ENCODE assay signal across 1 cellular context in the genomic region with DNA sequence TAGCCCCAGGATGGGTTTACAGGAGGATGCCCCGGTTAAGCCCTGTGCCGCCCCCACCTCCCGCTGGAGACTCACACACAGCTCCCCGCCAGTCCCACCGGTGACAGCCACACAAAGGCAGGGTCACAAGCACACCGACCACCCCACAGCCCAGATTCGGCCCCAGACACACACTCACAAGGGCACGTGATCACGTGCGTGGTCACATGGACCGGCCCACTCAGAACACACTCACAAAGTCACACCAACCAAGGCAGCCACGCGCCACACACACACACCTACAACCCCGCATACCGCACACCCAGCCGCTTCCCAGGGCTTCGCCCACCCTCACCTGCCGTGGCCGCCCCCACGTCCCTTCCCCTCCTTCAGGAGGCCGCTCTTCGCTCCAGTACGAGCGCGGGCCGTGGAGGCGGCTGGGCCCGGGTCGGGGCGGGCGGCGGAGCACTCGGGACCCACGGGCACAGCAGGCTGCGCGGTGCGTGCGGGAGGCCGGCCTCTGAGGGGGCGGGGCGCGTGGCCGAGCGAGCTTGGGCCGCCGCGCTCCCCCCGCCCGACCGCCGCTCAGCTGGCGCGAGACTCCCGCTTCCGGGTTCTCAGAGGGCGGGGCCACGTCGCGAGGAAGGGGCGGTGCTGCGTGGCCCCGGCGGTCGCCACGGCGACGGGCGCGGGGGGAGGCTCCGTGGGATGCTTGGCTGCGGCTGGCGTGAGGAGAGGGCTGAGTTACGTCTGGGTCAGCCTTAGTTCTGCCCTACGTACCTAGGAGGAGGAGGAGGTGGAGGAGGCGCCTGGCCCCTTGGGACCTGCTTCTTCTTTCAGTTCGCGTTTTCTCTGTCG.
A peak's percentile ranks its signal among the peaks of the same experiment; 100 is the strongest.
TF ChIP-seq lines count a peak whose summit lies in the region.

A gene with protein sequence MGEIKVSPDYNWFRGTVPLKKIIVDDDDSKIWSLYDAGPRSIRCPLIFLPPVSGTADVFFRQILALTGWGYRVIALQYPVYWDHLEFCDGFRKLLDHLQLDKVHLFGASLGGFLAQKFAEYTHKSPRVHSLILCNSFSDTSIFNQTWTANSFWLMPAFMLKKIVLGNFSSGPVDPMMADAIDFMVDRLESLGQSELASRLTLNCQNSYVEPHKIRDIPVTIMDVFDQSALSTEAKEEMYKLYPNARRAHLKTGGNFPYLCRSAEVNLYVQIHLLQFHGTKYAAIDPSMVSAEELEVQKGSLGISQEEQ (minus strand): TSS at position 584 of the 837 bp plus-strand sequence. CDS start 6,345 bp downstream, outside the sequence.

TF ChIP-seq in HepG2, 621 proteins besides CTCF, POLR2A, EP300 and RAD21 (continued from another document and continues in another):
- TF ChIP-seq, protein P1, sequence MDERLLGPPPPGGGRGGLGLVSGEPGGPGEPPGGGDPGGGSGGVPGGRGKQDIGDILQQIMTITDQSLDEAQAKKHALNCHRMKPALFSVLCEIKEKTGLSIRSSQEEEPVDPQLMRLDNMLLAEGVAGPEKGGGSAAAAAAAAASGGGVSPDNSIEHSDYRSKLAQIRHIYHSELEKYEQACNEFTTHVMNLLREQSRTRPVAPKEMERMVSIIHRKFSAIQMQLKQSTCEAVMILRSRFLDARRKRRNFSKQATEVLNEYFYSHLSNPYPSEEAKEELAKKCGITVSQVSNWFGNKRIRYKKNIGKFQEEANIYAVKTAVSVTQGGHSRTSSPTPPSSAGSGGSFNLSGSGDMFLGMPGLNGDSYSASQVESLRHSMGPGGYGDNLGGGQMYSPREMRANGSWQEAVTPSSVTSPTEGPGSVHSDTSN (CRISPR knock-in tag; IDR thresholded peaks at IDR 0.05), result no peak
- no peak for TF ChIP-seq MAFF (IDR thresholded peaks at IDR 0.05; ENCODE audit: low read depth, low read length)
- TF ChIP-seq ZNF546 (CRISPR knock-in tag; conservative IDR thresholded peaks at IDR 0.05), result peak; percentile 74; the same call in 1 of the 2 replicates
- peak; percentile 53 for TF ChIP-seq ZMYM4 (CRISPR knock-in tag; IDR thresholded peaks at IDR 0.05)
- TF ChIP-seq, protein P2, sequence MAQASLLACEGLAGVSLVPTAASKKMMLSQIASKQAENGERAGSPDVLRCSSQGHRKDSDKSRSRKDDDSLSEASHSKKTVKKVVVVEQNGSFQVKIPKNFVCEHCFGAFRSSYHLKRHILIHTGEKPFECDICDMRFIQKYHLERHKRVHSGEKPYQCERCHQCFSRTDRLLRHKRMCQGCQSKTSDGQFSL (CRISPR knock-in tag; IDR thresholded peaks at IDR 0.05), result 0 out of 2 replicates have a peak, but pooled peaks have one; percentile 77
- TF ChIP-seq DR1 (CRISPR knock-in tag; IDR thresholded peaks at IDR 0.05), result peak; percentile 55; the same call in 1 of the 2 replicates
- no peak for TF ChIP-seq ADNP (CRISPR knock-in tag; IDR thresholded peaks at IDR 0.05)
- 0 out of 2 replicates have a peak, but pooled peaks have one; percentile 55 for TF ChIP-seq NKX3-1 (CRISPR knock-in tag; IDR thresholded peaks at IDR 0.05)
- no peak for TF ChIP-seq ZNF678 (CRISPR knock-in tag; IDR thresholded peaks at IDR 0.05)
- TF ChIP-seq ZNF282 (IDR thresholded peaks at IDR 0.05; ENCODE audit: partially characterized antibody), result no peak
- TF ChIP-seq KDM4B (CRISPR knock-in tag; IDR thresholded peaks at IDR 0.05), result no peak
- 0 out of 2 replicates have a peak, but pooled peaks have one; percentile 42 for TF ChIP-seq ERF (CRISPR knock-in tag; IDR thresholded peaks at IDR 0.05)
- TF ChIP-seq, protein P3, sequence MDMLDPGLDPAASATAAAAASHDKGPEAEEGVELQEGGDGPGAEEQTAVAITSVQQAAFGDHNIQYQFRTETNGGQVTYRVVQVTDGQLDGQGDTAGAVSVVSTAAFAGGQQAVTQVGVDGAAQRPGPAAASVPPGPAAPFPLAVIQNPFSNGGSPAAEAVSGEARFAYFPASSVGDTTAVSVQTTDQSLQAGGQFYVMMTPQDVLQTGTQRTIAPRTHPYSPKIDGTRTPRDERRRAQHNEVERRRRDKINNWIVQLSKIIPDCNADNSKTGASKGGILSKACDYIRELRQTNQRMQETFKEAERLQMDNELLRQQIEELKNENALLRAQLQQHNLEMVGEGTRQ (IDR thresholded peaks at IDR 0.05; ENCODE audit: low read depth, low read length), result peak; percentile 85
- TF ChIP-seq, protein P3 (CRISPR knock-in tag; IDR thresholded peaks at IDR 0.05; ENCODE audit: borderline replicate concordance), result peak; percentile 81; the same call in 1 of the 2 replicates
- TF ChIP-seq ZNF441 (CRISPR knock-in tag; IDR thresholded peaks at IDR 0.05; ENCODE audit: borderline replicate concordance), result no peak; the same call in none of the 2 replicates
- TF ChIP-seq, protein P4, sequence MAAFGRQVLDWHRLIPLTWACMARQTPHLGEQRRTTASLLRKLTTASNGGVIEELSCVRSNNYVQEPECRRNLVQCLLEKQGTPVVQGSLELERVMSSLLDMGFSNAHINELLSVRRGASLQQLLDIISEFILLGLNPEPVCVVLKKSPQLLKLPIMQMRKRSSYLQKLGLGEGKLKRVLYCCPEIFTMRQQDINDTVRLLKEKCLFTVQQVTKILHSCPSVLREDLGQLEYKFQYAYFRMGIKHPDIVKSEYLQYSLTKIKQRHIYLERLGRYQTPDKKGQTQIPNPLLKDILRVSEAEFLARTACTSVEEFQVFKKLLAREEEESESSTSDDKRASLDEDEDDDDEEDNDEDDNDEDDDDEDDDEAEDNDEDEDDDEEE (CRISPR knock-in tag; IDR thresholded peaks at IDR 0.05), result 0 out of 2 replicates have a peak, but pooled peaks have one; percentile 36
- peak; percentile 10; the same call in 1 of the 2 replicates for TF ChIP-seq MIER3 (CRISPR knock-in tag; IDR thresholded peaks at IDR 0.05; ENCODE audit: borderline replicate concordance)
- TF ChIP-seq, protein P5, sequence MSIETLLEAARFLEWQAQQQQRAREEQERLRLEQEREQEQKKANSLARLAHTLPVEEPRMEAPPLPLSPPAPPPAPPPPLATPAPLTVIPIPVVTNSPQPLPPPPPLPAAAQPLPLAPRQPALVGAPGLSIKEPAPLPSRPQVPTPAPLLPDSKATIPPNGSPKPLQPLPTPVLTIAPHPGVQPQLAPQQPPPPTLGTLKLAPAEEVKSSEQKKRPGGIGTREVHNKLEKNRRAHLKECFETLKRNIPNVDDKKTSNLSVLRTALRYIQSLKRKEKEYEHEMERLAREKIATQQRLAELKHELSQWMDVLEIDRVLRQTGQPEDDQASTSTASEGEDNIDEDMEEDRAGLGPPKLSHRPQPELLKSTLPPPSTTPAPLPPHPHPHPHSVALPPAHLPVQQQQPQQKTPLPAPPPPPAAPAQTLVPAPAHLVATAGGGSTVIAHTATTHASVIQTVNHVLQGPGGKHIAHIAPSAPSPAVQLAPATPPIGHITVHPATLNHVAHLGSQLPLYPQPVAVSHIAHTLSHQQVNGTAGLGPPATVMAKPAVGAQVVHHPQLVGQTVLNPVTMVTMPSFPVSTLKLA (IDR thresholded peaks at IDR 0.05), result peak; percentile 95
- no peak for TF ChIP-seq LCORL (IDR thresholded peaks at IDR 0.05)
- no peak for TF ChIP-seq LCORL (CRISPR knock-in tag; IDR thresholded peaks at IDR 0.05)
- TF ChIP-seq MAF1 (CRISPR knock-in tag; IDR thresholded peaks at IDR 0.05; ENCODE audit: borderline replicate concordance), result 0 out of 2 replicates have a peak, but pooled peaks have one; percentile 38
- peak; percentile 87 for TF ChIP-seq ZFY (CRISPR knock-in tag; IDR thresholded peaks at IDR 0.05)
- TF ChIP-seq ZNF577 (CRISPR knock-in tag; IDR thresholded peaks at IDR 0.05; ENCODE audit: borderline replicate concordance, low read depth), result no peak
- TF ChIP-seq, protein P6, sequence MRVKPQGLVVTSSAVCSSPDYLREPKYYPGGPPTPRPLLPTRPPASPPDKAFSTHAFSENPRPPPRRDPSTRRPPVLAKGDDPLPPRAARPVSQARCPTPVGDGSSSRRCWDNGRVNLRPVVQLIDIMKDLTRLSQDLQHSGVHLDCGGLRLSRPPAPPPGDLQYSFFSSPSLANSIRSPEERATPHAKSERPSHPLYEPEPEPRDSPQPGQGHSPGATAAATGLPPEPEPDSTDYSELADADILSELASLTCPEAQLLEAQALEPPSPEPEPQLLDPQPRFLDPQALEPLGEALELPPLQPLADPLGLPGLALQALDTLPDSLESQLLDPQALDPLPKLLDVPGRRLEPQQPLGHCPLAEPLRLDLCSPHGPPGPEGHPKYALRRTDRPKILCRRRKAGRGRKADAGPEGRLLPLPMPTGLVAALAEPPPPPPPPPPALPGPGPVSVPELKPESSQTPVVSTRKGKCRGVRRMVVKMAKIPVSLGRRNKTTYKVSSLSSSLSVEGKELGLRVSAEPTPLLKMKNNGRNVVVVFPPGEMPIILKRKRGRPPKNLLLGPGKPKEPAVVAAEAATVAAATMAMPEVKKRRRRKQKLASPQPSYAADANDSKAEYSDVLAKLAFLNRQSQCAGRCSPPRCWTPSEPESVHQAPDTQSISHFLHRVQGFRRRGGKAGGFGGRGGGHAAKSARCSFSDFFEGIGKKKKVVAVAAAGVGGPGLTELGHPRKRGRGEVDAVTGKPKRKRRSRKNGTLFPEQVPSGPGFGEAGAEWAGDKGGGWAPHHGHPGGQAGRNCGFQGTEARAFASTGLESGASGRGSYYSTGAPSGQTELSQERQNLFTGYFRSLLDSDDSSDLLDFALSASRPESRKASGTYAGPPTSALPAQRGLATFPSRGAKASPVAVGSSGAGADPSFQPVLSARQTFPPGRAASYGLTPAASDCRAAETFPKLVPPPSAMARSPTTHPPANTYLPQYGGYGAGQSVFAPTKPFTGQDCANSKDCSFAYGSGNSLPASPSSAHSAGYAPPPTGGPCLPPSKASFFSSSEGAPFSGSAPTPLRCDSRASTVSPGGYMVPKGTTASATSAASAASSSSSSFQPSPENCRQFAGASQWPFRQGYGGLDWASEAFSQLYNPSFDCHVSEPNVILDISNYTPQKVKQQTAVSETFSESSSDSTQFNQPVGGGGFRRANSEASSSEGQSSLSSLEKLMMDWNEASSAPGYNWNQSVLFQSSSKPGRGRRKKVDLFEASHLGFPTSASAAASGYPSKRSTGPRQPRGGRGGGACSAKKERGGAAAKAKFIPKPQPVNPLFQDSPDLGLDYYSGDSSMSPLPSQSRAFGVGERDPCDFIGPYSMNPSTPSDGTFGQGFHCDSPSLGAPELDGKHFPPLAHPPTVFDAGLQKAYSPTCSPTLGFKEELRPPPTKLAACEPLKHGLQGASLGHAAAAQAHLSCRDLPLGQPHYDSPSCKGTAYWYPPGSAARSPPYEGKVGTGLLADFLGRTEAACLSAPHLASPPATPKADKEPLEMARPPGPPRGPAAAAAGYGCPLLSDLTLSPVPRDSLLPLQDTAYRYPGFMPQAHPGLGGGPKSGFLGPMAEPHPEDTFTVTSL (CRISPR knock-in tag; IDR thresholded peaks at IDR 0.05; ENCODE audit: borderline replicate concordance), result no peak
- TF ChIP-seq, protein P7, sequence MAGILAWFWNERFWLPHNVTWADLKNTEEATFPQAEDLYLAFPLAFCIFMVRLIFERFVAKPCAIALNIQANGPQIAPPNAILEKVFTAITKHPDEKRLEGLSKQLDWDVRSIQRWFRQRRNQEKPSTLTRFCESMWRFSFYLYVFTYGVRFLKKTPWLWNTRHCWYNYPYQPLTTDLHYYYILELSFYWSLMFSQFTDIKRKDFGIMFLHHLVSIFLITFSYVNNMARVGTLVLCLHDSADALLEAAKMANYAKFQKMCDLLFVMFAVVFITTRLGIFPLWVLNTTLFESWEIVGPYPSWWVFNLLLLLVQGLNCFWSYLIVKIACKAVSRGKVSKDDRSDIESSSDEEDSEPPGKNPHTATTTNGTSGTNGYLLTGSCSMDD (CRISPR knock-in tag; IDR thresholded peaks at IDR 0.05), result no peak
- TF ChIP-seq ZFP90 (CRISPR knock-in tag; IDR thresholded peaks at IDR 0.05; ENCODE audit: borderline replicate concordance), result peak; percentile 80; the same call in 1 of the 2 replicates
- TF ChIP-seq, protein P8, sequence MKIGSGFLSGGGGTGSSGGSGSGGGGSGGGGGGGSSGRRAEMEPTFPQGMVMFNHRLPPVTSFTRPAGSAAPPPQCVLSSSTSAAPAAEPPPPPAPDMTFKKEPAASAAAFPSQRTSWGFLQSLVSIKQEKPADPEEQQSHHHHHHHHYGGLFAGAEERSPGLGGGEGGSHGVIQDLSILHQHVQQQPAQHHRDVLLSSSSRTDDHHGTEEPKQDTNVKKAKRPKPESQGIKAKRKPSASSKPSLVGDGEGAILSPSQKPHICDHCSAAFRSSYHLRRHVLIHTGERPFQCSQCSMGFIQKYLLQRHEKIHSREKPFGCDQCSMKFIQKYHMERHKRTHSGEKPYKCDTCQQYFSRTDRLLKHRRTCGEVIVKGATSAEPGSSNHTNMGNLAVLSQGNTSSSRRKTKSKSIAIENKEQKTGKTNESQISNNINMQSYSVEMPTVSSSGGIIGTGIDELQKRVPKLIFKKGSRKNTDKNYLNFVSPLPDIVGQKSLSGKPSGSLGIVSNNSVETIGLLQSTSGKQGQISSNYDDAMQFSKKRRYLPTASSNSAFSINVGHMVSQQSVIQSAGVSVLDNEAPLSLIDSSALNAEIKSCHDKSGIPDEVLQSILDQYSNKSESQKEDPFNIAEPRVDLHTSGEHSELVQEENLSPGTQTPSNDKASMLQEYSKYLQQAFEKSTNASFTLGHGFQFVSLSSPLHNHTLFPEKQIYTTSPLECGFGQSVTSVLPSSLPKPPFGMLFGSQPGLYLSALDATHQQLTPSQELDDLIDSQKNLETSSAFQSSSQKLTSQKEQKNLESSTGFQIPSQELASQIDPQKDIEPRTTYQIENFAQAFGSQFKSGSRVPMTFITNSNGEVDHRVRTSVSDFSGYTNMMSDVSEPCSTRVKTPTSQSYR (CRISPR knock-in tag; IDR thresholded peaks at IDR 0.05; ENCODE audit: borderline replicate concordance), result peak; percentile 39; the same call in 1 of the 2 replicates
- TF ChIP-seq, protein P9, sequence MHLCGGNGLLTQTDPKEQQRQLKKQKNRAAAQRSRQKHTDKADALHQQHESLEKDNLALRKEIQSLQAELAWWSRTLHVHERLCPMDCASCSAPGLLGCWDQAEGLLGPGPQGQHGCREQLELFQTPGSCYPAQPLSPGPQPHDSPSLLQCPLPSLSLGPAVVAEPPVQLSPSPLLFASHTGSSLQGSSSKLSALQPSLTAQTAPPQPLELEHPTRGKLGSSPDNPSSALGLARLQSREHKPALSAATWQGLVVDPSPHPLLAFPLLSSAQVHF (CRISPR knock-in tag; IDR thresholded peaks at IDR 0.05), result no peak
- no peak for TF ChIP-seq TP53 (CRISPR knock-in tag; conservative IDR thresholded peaks at IDR 0.05)
- TF ChIP-seq, protein P10, sequence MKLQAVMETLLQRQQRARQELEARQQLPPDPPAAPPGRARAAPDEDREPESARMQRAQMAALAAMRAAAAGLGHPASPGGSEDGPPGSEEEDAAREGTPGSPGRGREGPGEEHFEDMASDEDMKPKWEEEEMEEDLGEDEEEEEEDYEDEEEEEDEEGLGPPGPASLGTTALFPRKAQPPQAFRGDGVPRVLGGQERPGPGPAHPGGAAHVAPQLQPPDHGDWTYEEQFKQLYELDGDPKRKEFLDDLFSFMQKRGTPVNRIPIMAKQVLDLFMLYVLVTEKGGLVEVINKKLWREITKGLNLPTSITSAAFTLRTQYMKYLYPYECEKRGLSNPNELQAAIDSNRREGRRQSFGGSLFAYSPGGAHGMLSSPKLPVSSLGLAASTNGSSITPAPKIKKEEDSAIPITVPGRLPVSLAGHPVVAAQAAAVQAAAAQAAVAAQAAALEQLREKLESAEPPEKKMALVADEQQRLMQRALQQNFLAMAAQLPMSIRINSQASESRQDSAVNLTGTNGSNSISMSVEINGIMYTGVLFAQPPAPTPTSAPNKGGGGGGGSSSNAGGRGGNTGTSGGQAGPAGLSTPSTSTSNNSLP (IDR thresholded peaks at IDR 0.05; ENCODE audit: low read depth, low read length), result no peak
- TF ChIP-seq FLYWCH1 (CRISPR knock-in tag; IDR thresholded peaks at IDR 0.05), result no peak
- TF ChIP-seq PHB2 (IDR thresholded peaks at IDR 0.05; ENCODE audit: partially characterized antibody), result no peak
